ENCODE assay signal across 8 cellular contexts in genomic region chr2:191020742-191021381, GRCh38. TPM values are rescaled to one million over a fixed set of nuclear protein-coding genes. Genes with fewer than 3 reads are reported as not detected.
A peak's percentile ranks its signal among the peaks of the same experiment; 100 is the strongest.
DNase-seq lines count a peak whose midpoint lies in the region; ATAC-seq and TF ChIP-seq lines count a peak whose summit lies in the region.

No MANE protein-coding gene starts in this region.

- peaks cover 18 to 38% (median 31%) of the 10 kb centered on the region in 4 donors for H3K4me1 Mint-ChIP-seq in CD4-positive, alpha-beta memory T cell
- H3K4me1 Mint-ChIP-seq in chondrocyte (ENCODE audit: low read depth): peaks cover 3% of the 10 kb centered on the region

- H3K9me3 Mint-ChIP-seq in CD4-positive, alpha-beta memory T cell: peaks cover 0 to 3% (median 0%) of the 10 kb centered on the region in 8 donors
- no peaks in the 10 kb centered on the region for H3K9me3 Mint-ChIP-seq in chondrocyte (ENCODE audit: low read depth)

- no peaks in the 10 kb centered on the region for H3K27me3 Mint-ChIP-seq in CD4-positive, alpha-beta memory T cell
- H3K27me3 Mint-ChIP-seq in chondrocyte (ENCODE audit: low read depth): no peaks in the 10 kb centered on the region

- H3K4me3 Mint-ChIP-seq in CD4-positive, alpha-beta memory T cell: no peak overlapping the region
- H3K4me3 Mint-ChIP-seq in chondrocyte (ENCODE audit: unreplicated experiment): no peak overlapping the region

- peaks cover 3 to 4% of the 10 kb centered on the region in 2 donors for H3K36me3 Mint-ChIP-seq in CD4-positive, alpha-beta memory T cell
- no peaks in the 10 kb centered on the region for H3K36me3 Mint-ChIP-seq in chondrocyte (ENCODE audit: low read depth)

- intact Hi-C loops in CD4-positive, alpha-beta memory T cell (cut with micrococcal nuclease): loop anchor here (1.0 to 5.0 kb wide), 4 partner anchors 9 to 140 kb away; partner anchors contain the start of gene GLS
- intact Hi-C loops in lower lobe of right lung (cut with DNase I): no loop called here

- no peak overlapping the region for H3K27ac Mint-ChIP-seq in CD4-positive, alpha-beta memory T cell
- no peak overlapping the region for H3K27ac Mint-ChIP-seq in chondrocyte (ENCODE audit: unreplicated experiment)

- ATAC-seq in GM19324 (IDR thresholded peaks at IDR 0.05; ENCODE audit: low FRiP score, unreplicated experiment): peak; percentile 22
- ATAC-seq in HG03342 (IDR thresholded peaks at IDR 0.05; ENCODE audit: unreplicated experiment): peak; percentile 16
- peak; percentile 66 to 78 for ATAC-seq in lower lobe of right lung
- ATAC-seq in thoracic aorta (ENCODE audit: insufficient number of reproducible peaks, low FRiP score, low read depth): peak; percentile 71

- peak overlapping the region; percentile 86 for H3K27ac ChIP-seq in CD4-positive, alpha-beta memory T cell (ENCODE audit: low read depth, low read length)
- peak overlapping the region; percentile 63 for H3K27ac ChIP-seq in SJCRH30
- peak overlapping the region; percentile 96 for H3K27ac ChIP-seq in lower lobe of right lung
- H3K27ac ChIP-seq in thoracic aorta: peak overlapping the region; percentile 92 to 94

- no peaks in the 10 kb centered on the region for H3K36me3 ChIP-seq in CD4-positive, alpha-beta memory T cell (ENCODE audit: insufficient read depth, low read length)
- H3K36me3 ChIP-seq in SJCRH30 (no peaks in the 10 kb centered on the region), lower lobe of right lung (no peaks in the 10 kb centered on the region), thoracic aorta (no peaks in the 10 kb centered on the region)

- CTCF ChIA-PET in CD4-positive, alpha-beta memory T cell (lab: Charles Lee; ENCODE audit: partially characterized antibody): interaction anchor here (1.0 to 1.6 kb wide), 5 partner anchors 8 to 24 kb away, joined by 3 to 4 read pairs (median 4); no protein-coding TSS in a partner anchor

- DNase-seq in CD4-positive, alpha-beta memory T cell: peak in 1 of 5 donors; percentile 29
- DNase-seq in SJCRH30 (no peak), chondrocyte (ENCODE audit: low spot score) (no peak), lower lobe of right lung (no peak), thoracic aorta (ENCODE audit: low spot score) (no peak), NCI-H774 (lab: John Stamatoyannopoulos, UW) (no peak)

- peaks cover 70% of the 10 kb centered on the region for H3K4me1 ChIP-seq in CD4-positive, alpha-beta memory T cell (ENCODE audit: insufficient read depth, low read length)
- H3K4me1 ChIP-seq in SJCRH30 (peaks cover 8% of the 10 kb centered on the region; the same call in 1 of the 2 replicates), lower lobe of right lung (peaks cover 18% of the 10 kb centered on the region), thoracic aorta (ENCODE audit: control insufficient read depth in 1 of 2, low read depth in 2 of 2) (peaks cover 5 to 8% of the 10 kb centered on the region in 2 donors)

- peak; percentile 6 for TF ChIP-seq CTCF in chondrocyte (IDR thresholded peaks at IDR 0.05)
- no peak for TF ChIP-seq CTCF in lower lobe of right lung (IDR thresholded peaks at IDR 0.05)
- no peak for TF ChIP-seq CTCF in thoracic aorta (IDR thresholded peaks at IDR 0.05)

- POLR2A ChIA-PET in CD4-positive, alpha-beta memory T cell (lab: Charles Lee; ENCODE audit: partially characterized antibody): interaction anchor here (0.5 to 3.6 kb wide), 25 partner anchors 8 to 1440 kb away, joined by 3 to 66 read pairs (median 4); partner anchors contain the start of genes GLS, SLC40A1 and STAT4

- H3K4me3 ChIP-seq in CD4-positive, alpha-beta memory T cell (ENCODE audit: low read length in 2 of 2): peak overlapping the region; percentile 50 to 55
- H3K4me3 ChIP-seq in SJCRH30: peak overlapping the region; percentile 68
- H3K4me3 ChIP-seq in lower lobe of right lung: peak overlapping the region; percentile 91
- peak overlapping the region; percentile 83 for H3K4me3 ChIP-seq in thoracic aorta

- no peaks in the 10 kb centered on the region for H3K9me3 ChIP-seq in CD4-positive, alpha-beta memory T cell (ENCODE audit: control insufficient read depth in 1 of 2, low read length in 2 of 2)
- H3K9me3 ChIP-seq in SJCRH30 (replicated peaks): no peaks in the 10 kb centered on the region
- no peaks in the 10 kb centered on the region for H3K9me3 ChIP-seq in lower lobe of right lung
- H3K9me3 ChIP-seq in thoracic aorta: no peaks in the 10 kb centered on the region

- H3K27me3 ChIP-seq in CD4-positive, alpha-beta memory T cell (ENCODE audit: insufficient read depth, low read length): no peaks in the 10 kb centered on the region
- H3K27me3 ChIP-seq in SJCRH30: no peaks in the 10 kb centered on the region
- no peaks in the 10 kb centered on the region for H3K27me3 ChIP-seq in lower lobe of right lung (ENCODE audit: low read depth)
- H3K27me3 ChIP-seq in thoracic aorta (replicated peaks; ENCODE audit: insufficient read depth): no peaks in the 10 kb centered on the region

RNA-seq across cellular contexts. Expression of gene STAT1, which starts 6.9 kb away (rescaled TPM):
- total RNA-seq in CD4-positive, alpha-beta memory T cell: 100 to 1,000 TPM; 130 TPM
- polyA plus RNA-seq in CD4-positive, alpha-beta memory T cell: 100 to 1,000 TPM; 221 to 230 TPM
- 130 and 135 TPM in 2 replicates for total RNA-seq in SJCRH30 (2014; rRNA removed; shearing (Covaris generic))
- total RNA-seq in chondrocyte (71.5 to 143 TPM (median 140 TPM) in 3 replicates), lower lobe of right lung (103 TPM), thoracic aorta (10 to 100 TPM; 67.4 to 82.6 TPM)

Comparison
In these comparisons a context has a peak if more than half of its experiments do, and no peak if none do; other contexts are left out.
1. ATAC-seq: peak in every context shown above with its lines; median percentile 72 in lower lobe of right lung; 71 in thoracic aorta; 22 in GM19324; 16 in HG03342.